Comparison of ENCODE assay signal across 8 cellular contexts in the genomic region with DNA sequence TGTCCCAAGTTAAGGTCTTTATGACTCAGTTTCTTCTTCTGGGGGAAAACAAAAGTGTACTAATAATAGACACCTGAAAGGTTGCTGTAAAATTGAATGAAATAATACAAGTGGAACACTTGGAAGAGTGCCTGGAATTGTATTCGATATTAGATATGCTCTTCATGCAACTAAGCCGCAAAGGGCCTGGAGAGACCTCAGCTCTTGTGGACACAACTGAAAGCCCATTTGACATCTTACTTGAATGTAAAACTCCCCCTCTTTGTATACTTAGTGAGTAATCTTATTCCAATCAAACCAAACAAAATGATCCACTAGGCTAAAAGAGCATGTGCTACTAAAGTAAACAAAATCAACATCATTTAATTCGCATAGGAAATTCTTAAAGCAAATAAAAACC. TPM values are rescaled to one million over a fixed set of nuclear protein-coding genes. Genes with fewer than 3 reads are reported as not detected.
DNase-seq lines count a peak whose midpoint lies in the region; ATAC-seq, FAIRE-seq and TF ChIP-seq lines count a peak whose summit lies in the region.

No MANE protein-coding gene starts in this region.

- no peak for TF ChIP-seq CTCF in CD8-positive, alpha-beta T cell (IDR thresholded peaks at IDR 0.05)
- TF ChIP-seq CTCF in LNCaP clone FGC (IDR thresholded peaks at IDR 0.05; ENCODE audit: control insufficient read depth, extremely low read depth, insufficient read depth) = no peak
- TF ChIP-seq CTCF in body of pancreas (IDR thresholded peaks at IDR 0.05) = no peak
- no peak for TF ChIP-seq CTCF in endodermal cell (conservative IDR thresholded peaks at IDR 0.05)

- no peak for FAIRE-seq in HTR-8/SVneo (lab: Jason Lieb, UNC)

- no peaks in the 10 kb centered on the region for H3K27me3 Mint-ChIP-seq in CD8-positive, alpha-beta T cell (ENCODE audit: low read depth)
- H3K27me3 Mint-ChIP-seq in naive thymus-derived CD4-positive, alpha-beta T cell = peaks cover 0 to 5% (median 0%) of the 10 kb centered on the region in 5 donors
- H3K27me3 Mint-ChIP-seq in endodermal cell (ENCODE audit: insufficient read depth) = peaks cover 30% of the 10 kb centered on the region

- H3K27ac Mint-ChIP-seq in CD8-positive, alpha-beta T cell = peak overlapping the region; percentile 89
- H3K27ac Mint-ChIP-seq in naive thymus-derived CD4-positive, alpha-beta T cell = peak overlapping the region; percentile 72 to 97 (median 91)
- no peak overlapping the region for H3K27ac Mint-ChIP-seq in endodermal cell

- H3K36me3 ChIP-seq in CD8-positive, alpha-beta T cell (ENCODE audit: insufficient read depth, low read length) = no peaks in the 10 kb centered on the region
- H3K36me3 ChIP-seq in body of pancreas (replicated peaks in 1 of 2; ENCODE audit: insufficient read depth in 1 of 2, low read depth in 2 of 2) (peaks cover 3 to 8% of the 10 kb centered on the region in 2 donors), endodermal cell (ENCODE audit: control insufficient read depth, insufficient read depth, low read length) (peaks cover 6% of the 10 kb centered on the region)
- H3K36me3 ChIP-seq in naive thymus-derived CD4-positive, alpha-beta T cell (ENCODE audit: control insufficient read depth in 2 of 3, insufficient read depth in 3 of 3, low read length in 3 of 3) = no peaks in the 10 kb centered on the region

- H3K4me1 ChIP-seq in CD8-positive, alpha-beta T cell (ENCODE audit: insufficient read depth, low read length) = peaks cover 8% of the 10 kb centered on the region
- H3K4me1 ChIP-seq in body of pancreas (peaks cover 11% of the 10 kb centered on the region), endodermal cell (ENCODE audit: control insufficient read depth, insufficient read depth, low read length) (no peaks in the 10 kb centered on the region)
- H3K4me1 ChIP-seq in naive thymus-derived CD4-positive, alpha-beta T cell (ENCODE audit: control insufficient read depth in 2 of 2, insufficient read depth in 2 of 2, low read length in 2 of 2) = peaks cover 8 to 11% of the 10 kb centered on the region in 2 donors

- H3K27me3 ChIP-seq in CD8-positive, alpha-beta T cell (ENCODE audit: insufficient read depth, low read length) = no peaks in the 10 kb centered on the region
- no peaks in the 10 kb centered on the region for H3K27me3 ChIP-seq in body of pancreas
- H3K27me3 ChIP-seq in naive thymus-derived CD4-positive, alpha-beta T cell (ENCODE audit: control insufficient read depth in 2 of 2, insufficient read depth in 2 of 2, low read length in 2 of 2) = no peaks in the 10 kb centered on the region
- peaks cover 28% of the 10 kb centered on the region for H3K27me3 ChIP-seq in endodermal cell (ENCODE audit: control insufficient read depth, insufficient read depth, low read length, poor library complexity, severe bottlenecking)

- CTCF ChIA-PET in CD8-positive, alpha-beta T cell (lab: Charles Lee) = no interaction called here
- CTCF ChIA-PET in naive thymus-derived CD4-positive, alpha-beta T cell (lab: Charles Lee) = interaction anchor here (1.2 kb wide), 1 partner anchor 827 kb away, joined by 4 read pairs; the partner anchor contains the start of gene PLRG1

- H3K9me3 ChIP-seq in CD8-positive, alpha-beta T cell (ENCODE audit: low read length) = no peaks in the 10 kb centered on the region
- H3K9me3 ChIP-seq in body of pancreas (no peaks in the 10 kb centered on the region), endodermal cell (ENCODE audit: control insufficient read depth, low read length) (no peaks in the 10 kb centered on the region)
- H3K9me3 ChIP-seq in naive thymus-derived CD4-positive, alpha-beta T cell (ENCODE audit: control insufficient read depth in 2 of 3, low read length in 3 of 3) = no peaks in the 10 kb centered on the region

- peak overlapping the region; percentile 88 for H3K27ac ChIP-seq in CD8-positive, alpha-beta T cell (ENCODE audit: low read depth, low read length)
- H3K27ac ChIP-seq in body of pancreas (peak overlapping the region in 3 of 4 donors; percentile 55 to 77 (median 69)), endodermal cell (ENCODE audit: low read depth, low read length) (no peak overlapping the region)
- peak overlapping the region; percentile 77 for H3K27ac ChIP-seq in naive thymus-derived CD4-positive, alpha-beta T cell (ENCODE audit: low read depth, low read length)

- POLR2A ChIA-PET in CD8-positive, alpha-beta T cell (lab: Charles Lee) = no interaction called here
- POLR2A ChIA-PET in naive thymus-derived CD4-positive, alpha-beta T cell (lab: Charles Lee) = interaction anchor here (1.0 kb wide), 1 partner anchor 9 kb away, joined by 3 read pairs; no protein-coding TSS in a partner anchor

- peaks cover 13% of the 10 kb centered on the region for H3K36me3 Mint-ChIP-seq in CD8-positive, alpha-beta T cell
- peaks cover 0 to 3% (median 0%) of the 10 kb centered on the region in 5 donors for H3K36me3 Mint-ChIP-seq in naive thymus-derived CD4-positive, alpha-beta T cell
- peaks cover 5% of the 10 kb centered on the region for H3K36me3 Mint-ChIP-seq in endodermal cell (ENCODE audit: low read depth)

- no peak for TF ChIP-seq POLR2A in body of pancreas (IDR thresholded peaks at IDR 0.05)

- peak overlapping the region; percentile 90 for H3K4me3 Mint-ChIP-seq in CD8-positive, alpha-beta T cell
- peak overlapping the region; percentile 81 to 93 (median 92) for H3K4me3 Mint-ChIP-seq in naive thymus-derived CD4-positive, alpha-beta T cell
- H3K4me3 Mint-ChIP-seq in endodermal cell = no peak overlapping the region

- H3K4me1 Mint-ChIP-seq in CD8-positive, alpha-beta T cell (ENCODE audit: low read depth) = peaks cover 22% of the 10 kb centered on the region
- peaks cover 4 to 22% (median 18%) of the 10 kb centered on the region in 7 donors for H3K4me1 Mint-ChIP-seq in naive thymus-derived CD4-positive, alpha-beta T cell
- peaks cover 7% of the 10 kb centered on the region for H3K4me1 Mint-ChIP-seq in endodermal cell

- ATAC-seq in CD8-positive, alpha-beta T cell = no peak
- ATAC-seq in body of pancreas = no peak
- ATAC-seq in naive thymus-derived CD4-positive, alpha-beta T cell = no peak

- no peaks in the 10 kb centered on the region for H3K9me3 Mint-ChIP-seq in CD8-positive, alpha-beta T cell
- no peaks in the 10 kb centered on the region for H3K9me3 Mint-ChIP-seq in naive thymus-derived CD4-positive, alpha-beta T cell
- no peaks in the 10 kb centered on the region for H3K9me3 Mint-ChIP-seq in endodermal cell

- DNase-seq in CD8-positive, alpha-beta T cell = no peak
- no peak for DNase-seq in LNCaP clone FGC (ENCODE audit: low read depth)
- peak in 1 of 4 donors; percentile 15 for DNase-seq in body of pancreas
- DNase-seq in naive thymus-derived CD4-positive, alpha-beta T cell = no peak
- DNase-seq in 8988T = no peak
- no peak for DNase-seq in endodermal cell
- no peak for DNase-seq in HTR-8/SVneo (ENCODE audit: insufficient read length, low spot score)
- no peak for DNase-seq in NOMO-1 (lab: John Stamatoyannopoulos, UW; ENCODE audit: unreplicated experiment in 2 of 2)

- 14 to 15% methylated on average over 3 of the region's 3 CpGs for WGBS in body of pancreas, 2 donors
- 99 to 100% methylated on average over 2 to 3 of the region's 3 CpGs for WGBS in endodermal cell (ENCODE audit: insufficient coverage in 1 of 2, insufficient read length in 1 of 2), 2 experiments

- H3K4me3 ChIP-seq in CD8-positive, alpha-beta T cell (ENCODE audit: low read depth, low read length) = peak overlapping the region; percentile 77
- H3K4me3 ChIP-seq in LNCaP clone FGC (ENCODE audit: low read depth, low read length) = peak overlapping the region; percentile 75
- H3K4me3 ChIP-seq in body of pancreas = no peak overlapping the region
- peak overlapping the region; percentile 73 for H3K4me3 ChIP-seq in naive thymus-derived CD4-positive, alpha-beta T cell (ENCODE audit: low read length)
- H3K4me3 ChIP-seq in endodermal cell (ENCODE audit: low read length) = no peak overlapping the region

- intact Hi-C loops in CD8-positive, alpha-beta T cell (cut with DNase I, micrococcal nuclease) = loop anchor here (5.0 to 10.0 kb wide), 2 partner anchors 570 to 578 kb away; partner anchors contain the start of gene CTSO (in 1 of the 2)
- intact Hi-C loops in body of pancreas (cut with DNase I) = no loop called here
- intact Hi-C loops in naive thymus-derived CD4-positive, alpha-beta T cell (cut with micrococcal nuclease) = loop anchor here (1.0 to 10.0 kb wide), 5 partner anchors 380 to 1582 kb away; partner anchors contain the start of genes CTSO (in 1 of the 2) and GUCY1B1 (in 1 of the 2)

- H3K9ac ChIP-seq in endodermal cell (ENCODE audit: extremely low read depth, low read length, poor library complexity, severe bottlenecking) = no peak overlapping the region

RNA-seq across cellular contexts. Expression of gene MAP9, which starts 0.5 kb away (rescaled TPM):
- total RNA-seq in CD8-positive, alpha-beta T cell = 10 to 100 TPM; 17.2 to 18.6 TPM
- total RNA-seq in body of pancreas = 1 to 10 TPM; 5.2 to 7.9 TPM
- total RNA-seq in naive thymus-derived CD4-positive, alpha-beta T cell = 10 to 100 TPM in 2 of 5 experiments, 1 to 10 TPM in 3; 3.2 to 20.5 (median 7.0) TPM
- 1 to 10 TPM; 3.4 to 5.0 TPM for polyA plus RNA-seq in naive thymus-derived CD4-positive, alpha-beta T cell
- total RNA-seq in endodermal cell = 10 to 100 TPM; 26.4 to 39.0 TPM
- 15.9 TPM for polyA plus RNA-seq in endodermal cell (2013, experiment 1 of 2)
- polyA plus RNA-seq in endodermal cell (2013, experiment 2 of 2) = 15.6 TPM

Comparison
In these comparisons a context has a peak if more than half of its experiments do, and no peak if none do; other contexts are left out.
1. H3K4me3 ChIP-seq: peak in CD8-positive, alpha-beta T cell (single experiment), LNCaP clone FGC (single experiment) and naive thymus-derived CD4-positive, alpha-beta T cell (single experiment); none in body of pancreas (0 of 2) and endodermal cell (single experiment).